Comparison of ENCODE assay signal across 1 cellular context in the genomic region with DNA sequence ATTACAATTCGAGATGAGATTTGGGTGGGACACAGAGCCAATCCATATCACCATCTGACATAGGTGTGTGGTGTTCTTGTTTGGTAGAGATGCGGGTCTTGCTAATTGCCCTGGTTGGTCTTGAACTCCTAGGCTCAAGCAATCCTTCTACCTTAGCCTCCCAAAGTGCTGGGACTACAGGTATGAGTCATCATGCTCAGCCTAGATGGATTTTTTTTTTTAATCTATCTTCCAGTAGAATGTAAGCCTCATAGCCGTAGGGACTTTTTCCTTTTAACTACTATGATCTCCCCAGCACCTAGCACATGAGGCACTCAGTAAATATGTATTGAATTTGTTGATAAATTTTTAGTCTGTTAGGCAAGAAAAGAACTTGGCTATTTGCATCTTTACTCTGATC.
A peak's percentile ranks its signal among the peaks of the same experiment; 100 is the strongest.
TF ChIP-seq lines count a peak whose summit lies in the region.

No MANE protein-coding gene starts in this region.

TF ChIP-seq in IMR-90, 13 proteins besides CTCF, POLR2A, EP300 and RAD21 (continued from another document):
- TF ChIP-seq, protein P1, sequence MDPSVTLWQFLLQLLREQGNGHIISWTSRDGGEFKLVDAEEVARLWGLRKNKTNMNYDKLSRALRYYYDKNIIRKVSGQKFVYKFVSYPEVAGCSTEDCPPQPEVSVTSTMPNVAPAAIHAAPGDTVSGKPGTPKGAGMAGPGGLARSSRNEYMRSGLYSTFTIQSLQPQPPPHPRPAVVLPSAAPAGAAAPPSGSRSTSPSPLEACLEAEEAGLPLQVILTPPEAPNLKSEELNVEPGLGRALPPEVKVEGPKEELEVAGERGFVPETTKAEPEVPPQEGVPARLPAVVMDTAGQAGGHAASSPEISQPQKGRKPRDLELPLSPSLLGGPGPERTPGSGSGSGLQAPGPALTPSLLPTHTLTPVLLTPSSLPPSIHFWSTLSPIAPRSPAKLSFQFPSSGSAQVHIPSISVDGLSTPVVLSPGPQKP (IDR thresholded peaks at IDR 0.05; ENCODE audit: borderline replicate concordance, low read depth, low read length) = no peak
- TF ChIP-seq BHLHE40 (IDR thresholded peaks at IDR 0.05; ENCODE audit: low read depth, low read length) (no peak), FOS (IDR thresholded peaks at IDR 0.05; ENCODE audit: low read depth, low read length) (0 out of 2 replicates have a peak, but pooled peaks have one; percentile 20)
TF ChIP-seq in IMR-90: peak in this region for 1.
